18 cellular contexts compared by ENCODE assay signal in the genomic region with DNA sequence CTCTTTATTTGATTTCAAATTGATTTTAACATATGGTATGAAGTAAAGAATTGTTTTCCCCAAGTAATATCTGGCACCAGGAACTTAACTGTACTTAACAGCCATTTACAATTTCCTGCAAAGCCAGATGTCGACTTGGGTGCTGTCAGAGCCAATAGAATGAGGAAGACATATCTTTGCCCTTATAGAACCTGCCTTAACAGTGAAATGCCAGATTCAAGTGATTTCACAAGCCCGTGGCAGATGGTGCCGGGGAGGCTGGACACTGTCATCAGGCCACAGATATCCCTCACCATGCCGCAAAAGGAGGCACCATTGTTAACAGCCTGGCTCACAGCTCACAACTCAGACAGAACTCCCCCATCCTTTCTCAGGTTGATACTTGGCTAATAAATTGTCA.
"Had no signal": no experiment of that assay in that cellular context is flagged by ENCODE, and none has a peak within 500 bp of the region (broad histone marks: within the 10 kb centered on the region; RNA-seq: fewer than 3 reads in every experiment).

No MANE protein-coding gene starts in this region.

- FAIRE-seq: astrocyte, colon had no signal

- H3K27ac ChIP-seq: cardiac muscle cell, heart left ventricle, suprapubic skin, upper lobe of right lung, VCaP had no signal

- DNase-seq: activated CD4-positive, alpha-beta memory T cell treated with anti-CD3 and anti-CD28 coated beads, Interleukin-2, amount 10 ng/mL, durations not matched to agents 7 days and 5 days; activated CD4-positive, alpha-beta T cell treated with anti-CD3 and anti-CD28 coated beads for 36 hours; activated CD8-positive, alpha-beta memory T cell treated with anti-CD3 and anti-CD28 coated beads, Interleukin-2, amount 50 U/mL, for 48 hours; activated naive CD4-positive, alpha-beta T cell; foreskin melanocyte; heart left ventricle; nephron progenitor cell; stimulated activated CD4-positive, alpha-beta T cell treated with anti-CD3 and anti-CD28 coated beads, Interleukin-4, amount 100 ng/mL, for 1 hour; stimulated activated CD8-positive, alpha-beta memory T cell treated with anti-CD3 and anti-CD28 coated beads, Interleukin-4, amount 100 ng/mL, for 48 hours; stimulated activated naive CD8-positive, alpha-beta T cell treated with anti-CD3 and anti-CD28 coated beads, Interleukin-15, Interleukin-2, amounts not matched to agents 100 U/mL and 50 U/mL, for 24 hours; T-helper 9 cell; upper lobe of right lung had no signal

- ATAC-seq: activated CD4-positive, alpha-beta T cell treated with anti-CD3 and anti-CD28 coated beads for 36 hours; heart left ventricle; left lobe of liver; stimulated activated naive CD8-positive, alpha-beta T cell treated with anti-CD3 and anti-CD28 coated beads, Interleukin-15, Interleukin-2, amounts not matched to agents 100 U/mL and 50 U/mL, for 24 hours; upper lobe of right lung had no signal

- H3K9me3 ChIP-seq: heart left ventricle, suprapubic skin, upper lobe of right lung had no signal

- H3K4me3 ChIP-seq: cardiac muscle cell, heart left ventricle, suprapubic skin, upper lobe of right lung had no signal

- H3K27me3 ChIP-seq: cardiac muscle cell, heart left ventricle, suprapubic skin, upper lobe of right lung had no signal
